12 cellular contexts compared by ENCODE assay signal in genomic region chr12:101875112-101875961, GRCh38. TPM values are rescaled to one million over a fixed set of nuclear protein-coding genes. Genes with fewer than 3 reads are reported as not detected.
DNase-seq lines count a peak whose midpoint lies in the region; ATAC-seq, FAIRE-seq and TF ChIP-seq lines count a peak whose summit lies in the region.
"Had no signal": no experiment of that assay in that cellular context is flagged by ENCODE, and none has a peak within 500 bp of the region (broad histone marks: within the 10 kb centered on the region; RNA-seq: fewer than 3 reads in every experiment).

No MANE protein-coding gene starts in this region.

- no peak for ATAC-seq in activated T-cell treated with anti-CD3 and anti-CD28 coated beads, Interleukin-2, amount 50 U/mL, for 4 hours
- no peak for ATAC-seq in GM12878
- ATAC-seq in upper lobe of left lung (ENCODE audit: low FRiP score in 2 of 2) = no peak
- ATAC-seq in activated naive CD8-positive, alpha-beta T cell treated with anti-CD3 and anti-CD28 coated beads, Interleukin-2, amount 50 U/mL, for 24 hours = no peak
- ATAC-seq: sciatic nerve had no signal

- no peaks in the 10 kb centered on the region for H3K36me3 Mint-ChIP-seq in activated T-cell treated with anti-CD3 and anti-CD28 coated beads, Interleukin-2, amount 50 U/mL, for 4 hours (ENCODE audit: insufficient read depth)
- no peaks in the 10 kb centered on the region for H3K36me3 Mint-ChIP-seq in progenitor cell of endocrine pancreas (ENCODE audit: insufficient read depth)
- H3K36me3 Mint-ChIP-seq in activated naive CD8-positive, alpha-beta T cell treated with anti-CD3 and anti-CD28 coated beads, Interleukin-2, amount 50 U/mL, for 24 hours (ENCODE audit: low read depth) = no peaks in the 10 kb centered on the region

- RAD21 ChIA-PET in GM12878 (lab: Charles Lee; ENCODE audit: unreplicated experiment) = interaction anchor here (0.9 to 2.0 kb wide), 5 partner anchors 15 to 102 kb away, joined by 3 to 9 read pairs (median 7); no protein-coding TSS in a partner anchor

- H3K4me1 ChIP-seq in GM12878 (ENCODE audit: control insufficient read depth, insufficient read depth, low read length) (peaks cover under 1% of the 10 kb centered on the region), mesenchymal stem cell (ENCODE audit: control insufficient read depth, insufficient read depth, low read depth, low read length) (peaks cover 7% of the 10 kb centered on the region), upper lobe of left lung (peaks cover 13 to 39% (median 24%) of the 10 kb centered on the region in 4 donors)

- no peak for DNase-seq in activated T-cell treated with anti-CD3 and anti-CD28 coated beads, Interleukin-2, amount 50 U/mL, for 4 hours
- no peak for DNase-seq in activated T-cell treated with anti-CD3 and anti-CD28 coated beads, Interleukin-2, amount 50 U/mL, for 48 hours
- DNase-seq in GM12878 (ENCODE audit: low read depth, low spot score) (no peak), mesenchymal stem cell (peak; percentile 61), upper lobe of left lung (no peak), progenitor cell of endocrine pancreas (ENCODE audit: low spot score, unreplicated experiment) (no peak), NCI-H1092 (lab: John Stamatoyannopoulos, UW) (no peak)
- no peak for DNase-seq in activated naive CD8-positive, alpha-beta T cell treated with anti-CD3 and anti-CD28 coated beads, Interleukin-2, amount 50 U/mL, for 24 hours
- DNase-seq: activated CD4-positive, alpha-beta T cell treated with anti-CD3 and anti-CD28 coated beads, Interleukin-2, amount 50 U/mL, for 4 hours had no signal

- H3K36me3 ChIP-seq in GM12878 (ENCODE audit: control insufficient read depth in 2 of 2, insufficient read depth in 2 of 2, low read length in 1 of 2) (0 out of 4 replicates have a peak, but pooled peaks cover 0 to under 1% of the 10 kb centered on the region in 2 experiments), mesenchymal stem cell (ENCODE audit: control insufficient read depth in 1 of 2, insufficient read depth in 2 of 2, low read depth in 1 of 2, low read length in 2 of 2) (no peaks in the 10 kb centered on the region), upper lobe of left lung (no peaks in the 10 kb centered on the region)

- no peak overlapping the region for H3K9ac ChIP-seq in GM12878 (ENCODE audit: control insufficient read depth, insufficient read depth, low read length)
- peak overlapping the region; percentile 98 for H3K9ac ChIP-seq in mesenchymal stem cell (ENCODE audit: low read length)

- no peak for FAIRE-seq in GM12878 (lab: Jason Lieb, UNC)

- no peak overlapping the region for H4K8ac ChIP-seq in mesenchymal stem cell (ENCODE audit: low read length)

- H3K27ac ChIP-seq in GM12878 (ENCODE audit: control insufficient read depth, insufficient read depth) (no peak overlapping the region), mesenchymal stem cell (ENCODE audit: low read length, poor library complexity, severe bottlenecking) (peak overlapping the region; percentile 89), upper lobe of left lung (peak overlapping the region; percentile 97 to 100 (median 98))

- TF ChIP-seq EP300 in GM12878 (IDR thresholded peaks at IDR 0.05; ENCODE audit: borderline replicate concordance in 1 of 2, control insufficient read depth in 1 of 2, low read depth in 2 of 2, low read length in 2 of 2) = no peak
- TF ChIP-seq EP300 in upper lobe of left lung (IDR thresholded peaks at IDR 0.05) = no peak

- BruUV-seq in GM12878 (replicated peaks; lab: Mats Ljungman, UMichigan) = no TSS peak

- peaks cover 28% of the 10 kb centered on the region for H3K79me2 ChIP-seq in GM12878 (ENCODE audit: control insufficient read depth, insufficient read depth, low read length)

- H3K79me1 ChIP-seq in mesenchymal stem cell (replicated peaks; ENCODE audit: low read length, poor library complexity, severe bottlenecking) = peaks cover 2% of the 10 kb centered on the region

- H2BK15ac ChIP-seq in mesenchymal stem cell (ENCODE audit: low read depth, poor library complexity, severe bottlenecking) = peak overlapping the region; percentile 23

- H2BK12ac ChIP-seq in mesenchymal stem cell (ENCODE audit: low read length in 2 of 2) = no peak overlapping the region

- TF ChIP-seq CTCF in GM12878 (IDR thresholded peaks at IDR 0.05 in 2 of 3, conservative IDR thresholded peaks at IDR 0.05 in 1 of 3; ENCODE audit: control insufficient read depth in 2 of 3, extremely low read depth in 1 of 3, insufficient read depth in 1 of 3, low read depth in 3 of 3, low read length in 3 of 3) (no peak), upper lobe of left lung (IDR thresholded peaks at IDR 0.05) (no peak), progenitor cell of endocrine pancreas (IDR thresholded peaks at IDR 0.05; ENCODE audit: unreplicated experiment) (no peak)

- no peak overlapping the region for H3K4ac ChIP-seq in mesenchymal stem cell (ENCODE audit: low read depth in 1 of 2, low read length in 2 of 2)

- peak overlapping the region; percentile 34 for H2BK120ac ChIP-seq in mesenchymal stem cell (ENCODE audit: low read depth, low read length)

- WGBS in GM12878 (ENCODE audit: insufficient coverage, insufficient replicate concordance, low lambda C conversion rate, missing lambda C conversion rate) = 90% methylated on average over 11 of the region's 11 CpGs
- 65% methylated on average over 7 of the region's 11 CpGs for WGBS in mesenchymal stem cell
- 77 to 78% methylated on average over 11 of the region's 11 CpGs for WGBS in upper lobe of left lung, 2 donors

- no peak for TF ChIP-seq RAD21 in GM12878 (IDR thresholded peaks at IDR 0.05; ENCODE audit: insufficient read depth, low read depth, low read length)

- no peak overlapping the region for H2BK5ac ChIP-seq in mesenchymal stem cell (ENCODE audit: low read depth, low read length, poor library complexity, severe bottlenecking)

- no peaks in the 10 kb centered on the region for H3K9me3 Mint-ChIP-seq in activated T-cell treated with anti-CD3 and anti-CD28 coated beads, Interleukin-2, amount 50 U/mL, for 4 hours
- H3K9me3 Mint-ChIP-seq in progenitor cell of endocrine pancreas (ENCODE audit: low read depth) = no peaks in the 10 kb centered on the region
- H3K9me3 Mint-ChIP-seq in activated naive CD8-positive, alpha-beta T cell treated with anti-CD3 and anti-CD28 coated beads, Interleukin-2, amount 50 U/mL, for 24 hours = no peaks in the 10 kb centered on the region
- H3K9me3 Mint-ChIP-seq: central memory CD8-positive, alpha-beta T cell; stimulated activated naive CD8-positive, alpha-beta T cell treated with anti-CD3 and anti-CD28 coated beads, Interleukin-15, Interleukin-2, amounts not matched to agents 100 ng/mL and 50 ng/mL, for 24 hours had no signal

- H3K27me3 ChIP-seq in GM12878 (replicated peaks in 1 of 2; ENCODE audit: control insufficient read depth in 2 of 2, insufficient read depth in 2 of 2, low read length in 1 of 2) (no peaks in the 10 kb centered on the region), mesenchymal stem cell (ENCODE audit: control insufficient read depth in 1 of 2, insufficient read depth in 1 of 2, low read length in 2 of 2) (no peaks in the 10 kb centered on the region), upper lobe of left lung (no peaks in the 10 kb centered on the region)

- peaks cover 11% of the 10 kb centered on the region for H3K4me1 Mint-ChIP-seq in activated T-cell treated with anti-CD3 and anti-CD28 coated beads, Interleukin-2, amount 50 U/mL, for 4 hours (ENCODE audit: low read depth)
- peaks cover 3% of the 10 kb centered on the region for H3K4me1 Mint-ChIP-seq in progenitor cell of endocrine pancreas (ENCODE audit: low read depth)
- peaks cover 22% of the 10 kb centered on the region for H3K4me1 Mint-ChIP-seq in activated naive CD8-positive, alpha-beta T cell treated with anti-CD3 and anti-CD28 coated beads, Interleukin-2, amount 50 U/mL, for 24 hours

- intact Hi-C loops in GM12878 (cut with micrococcal nuclease; ENCODE audit: unreplicated experiment) = loop anchor here (5.0 kb wide), 1 partner anchor 42 kb away; no protein-coding TSS in a partner anchor

- H3K27me3 Mint-ChIP-seq in activated T-cell treated with anti-CD3 and anti-CD28 coated beads, Interleukin-2, amount 50 U/mL, for 4 hours (ENCODE audit: low read depth) = no peaks in the 10 kb centered on the region
- peaks cover 18% of the 10 kb centered on the region for H3K27me3 Mint-ChIP-seq in progenitor cell of endocrine pancreas
- H3K27me3 Mint-ChIP-seq in activated naive CD8-positive, alpha-beta T cell treated with anti-CD3 and anti-CD28 coated beads, Interleukin-2, amount 50 U/mL, for 24 hours = no peaks in the 10 kb centered on the region
- H3K27me3 Mint-ChIP-seq: central memory CD8-positive, alpha-beta T cell; stimulated activated naive CD8-positive, alpha-beta T cell treated with anti-CD3 and anti-CD28 coated beads, Interleukin-15, Interleukin-2, amounts not matched to agents 100 ng/mL and 50 ng/mL, for 24 hours had no signal

- H4K91ac ChIP-seq in mesenchymal stem cell (ENCODE audit: low read length) = no peak overlapping the region

- H3K4me3 ChIP-seq in GM12878 = no peak overlapping the region
- H3K4me3 ChIP-seq in mesenchymal stem cell (ENCODE audit: insufficient read depth in 1 of 2, low read depth in 1 of 2, low read length in 2 of 2) = no peak overlapping the region
- H3K4me3 ChIP-seq in upper lobe of left lung = no peak overlapping the region

- CTCF ChIA-PET in GM12878 (lab: Yijun Ruan, JAX) = interaction anchor here (0.6 to 1.8 kb wide), 8 partner anchors 9 to 667 kb away, joined by 3 to 12 read pairs (median 4); partner anchors contain the start of gene GNPTAB

- H3K4me2 ChIP-seq in GM12878 (ENCODE audit: control insufficient read depth, insufficient read depth) = no peak overlapping the region
- H3K4me2 ChIP-seq in mesenchymal stem cell (ENCODE audit: low read length, poor library complexity, severe bottlenecking) = no peak overlapping the region

- H3K9me3 ChIP-seq in GM12878 (replicated peaks; ENCODE audit: control insufficient read depth, insufficient read depth, low read length) = no peaks in the 10 kb centered on the region
- no peaks in the 10 kb centered on the region for H3K9me3 ChIP-seq in mesenchymal stem cell (ENCODE audit: control insufficient read depth, low read length)
- H3K9me3 ChIP-seq in upper lobe of left lung = no peaks in the 10 kb centered on the region

- H3K23ac ChIP-seq in mesenchymal stem cell (ENCODE audit: low read length in 2 of 2) = no peak overlapping the region

- H2AFZ ChIP-seq in GM12878 (ENCODE audit: control insufficient read depth, low read depth, low read length) = no peak overlapping the region
- H2AFZ ChIP-seq in mesenchymal stem cell (ENCODE audit: low read depth, low read length) = no peak overlapping the region

- in situ Hi-C loops in GM12878 (cut with MboI) = no loop called here

- no peak overlapping the region for H3K18ac ChIP-seq in mesenchymal stem cell (ENCODE audit: low read depth in 1 of 2, low read length in 2 of 2)

- H2AK5ac ChIP-seq in mesenchymal stem cell (ENCODE audit: low read length, severe bottlenecking) = peak overlapping the region; percentile 16

- TF ChIP-seq POLR2A in GM12878 (IDR thresholded peaks at IDR 0.05; ENCODE audit: low read depth, low read length) (no peak), upper lobe of left lung (IDR thresholded peaks at IDR 0.05) (no peak)

- POLR2A ChIA-PET in GM12878 (lab: Charles Lee) = interaction anchor here (0.7 to 1.3 kb wide), 7 partner anchors 9 to 45 kb away, joined by 3 to 9 read pairs (median 3); no protein-coding TSS in a partner anchor

- H4K20me1 ChIP-seq in GM12878 (ENCODE audit: control insufficient read depth, insufficient read depth) = no peaks in the 10 kb centered on the region

- H3K14ac ChIP-seq in mesenchymal stem cell (ENCODE audit: low read length in 2 of 2) = peak overlapping the region in 1 of 2 experiments; percentile 38

- H3K27ac Mint-ChIP-seq in progenitor cell of endocrine pancreas = no peak overlapping the region
- H3K27ac Mint-ChIP-seq in activated naive CD8-positive, alpha-beta T cell treated with anti-CD3 and anti-CD28 coated beads, Interleukin-2, amount 50 U/mL, for 24 hours = no peak overlapping the region

- peak overlapping the region; percentile 41 for H3K4me3 Mint-ChIP-seq in activated T-cell treated with anti-CD3 and anti-CD28 coated beads, Interleukin-2, amount 50 U/mL, for 4 hours
- H3K4me3 Mint-ChIP-seq in progenitor cell of endocrine pancreas (ENCODE audit: low read depth) = no peak overlapping the region
- H3K4me3 Mint-ChIP-seq in activated naive CD8-positive, alpha-beta T cell treated with anti-CD3 and anti-CD28 coated beads, Interleukin-2, amount 50 U/mL, for 24 hours = no peak overlapping the region

- SMC1A ChIA-PET in GM12878 (lab: Charles Lee; ENCODE audit: uncharacterized antibody, unreplicated experiment) = interaction anchor here (0.8 to 2.1 kb wide), 12 partner anchors 9 to 50 kb away, joined by 3 to 11 read pairs (median 5); no protein-coding TSS in a partner anchor

RNA-seq across cellular contexts. Expression of gene DRAM1, which starts 2.0 kb away (rescaled TPM):
- 1 to 10 TPM; 1.7 to 3.4 (median 3.1) TPM for total RNA-seq in activated T-cell treated with anti-CD3 and anti-CD28 coated beads, Interleukin-2, amount 50 U/mL, for 4 hours
- 283 and 300 TPM in 2 replicates for total RNA-seq in GM12878 (2013; cell fraction: nucleolus; rRNA removed)
- total RNA-seq in GM12878 (2014; rRNA removed) (34.0 and 41.1 TPM in 2 replicates), GM12878 (2014; rRNA removed; fragmentation: Illumina TruSeq; extraction: Trizol) (35.2 and 39.4 TPM in 2 replicates), GM12878 (2021) (38.7 and 41.6 TPM in 2 replicates), upper lobe of left lung (100 to 1,000 TPM in 5 of 6 donors, 10 to 100 TPM in 1; 28.9 to 203 (median 142) TPM), progenitor cell of endocrine pancreas (3.8 and 6.5 TPM in 2 replicates)
- 17.1 TPM for polyA plus RNA-seq in GM12878 (2011; ENCODE audit: low read depth)
- polyA plus RNA-seq in GM12878 (2011; rRNA removed) (58.7 and 67.3 TPM in 2 replicates), GM12878 (2014; fragmentation: Illumina TruSeq; extraction: Trizol) (32.9 and 57.7 TPM in 2 replicates), GM12878 (2014; fragmentation: Nextera tagmentation; extraction: Ambion mirVana) (10 to 100 TPM; 22.4 to 34.8 TPM), GM12878 (2014; rRNA removed) (45.9 and 47.2 TPM in 2 replicates), GM12878 (2016; fragmentation: Nextera tagmentation; extraction: Ambion mirVana) (10 to 100 TPM; 89.1 to 91.5 TPM)
- 25.7 and 35.5 TPM in 2 replicates for polyA plus RNA-seq in GM12878 (2011; cell fraction: cytosol; rRNA removed)
- 22.0 and 23.4 TPM in 2 replicates for polyA plus RNA-seq in GM12878 (2011; cell fraction: nucleus; rRNA removed)
- 32.6 and 42.2 TPM in 2 replicates for polyA plus RNA-seq in GM12878 (2012)
- polyA minus RNA-seq in GM12878 (2011; rRNA and poly(A)+ RNA removed) = 76.8 and 90.8 TPM in 2 replicates
- polyA minus RNA-seq in GM12878 (2011; cell fraction: cytosol; rRNA and poly(A)+ RNA removed) = 12.6 and 17.9 TPM in 2 replicates
- polyA minus RNA-seq in GM12878 (2011; cell fraction: nucleus; rRNA and poly(A)+ RNA removed) = 56.1 and 123 TPM in 2 replicates
- 85.6 TPM for polyA plus RNA-seq in mesenchymal stem cell (2013, experiment 1 of 2)
- polyA plus RNA-seq in mesenchymal stem cell (2013, experiment 2 of 2) = 87.7 TPM

RNA-seq across cellular contexts. Expression of gene GNPTAB, which starts 44.6 kb away (rescaled TPM):
- total RNA-seq in activated T-cell treated with anti-CD3 and anti-CD28 coated beads, Interleukin-2, amount 50 U/mL, for 4 hours = 10 to 100 TPM; 25.3 to 31.9 (median 29.6) TPM
- total RNA-seq in GM12878 (2013; cell fraction: nucleolus; rRNA removed) = 233 and 257 TPM in 2 replicates
- total RNA-seq in GM12878 (2014; rRNA removed) = 32.0 and 33.6 TPM in 2 replicates
- total RNA-seq in GM12878 (2014; rRNA removed; fragmentation: Illumina TruSeq; extraction: Trizol) = 36.8 and 38.9 TPM in 2 replicates
- 31.3 and 36.0 TPM in 2 replicates for total RNA-seq in GM12878 (2021)
- 15.3 TPM for polyA plus RNA-seq in GM12878 (2011; ENCODE audit: low read depth)
- polyA plus RNA-seq in GM12878 (2011; rRNA removed) = 37.4 and 52.1 TPM in 2 replicates
- polyA plus RNA-seq in GM12878 (2011; cell fraction: cytosol; rRNA removed) = 20.2 and 21.0 TPM in 2 replicates
- 19.2 and 25.4 TPM in 2 replicates for polyA plus RNA-seq in GM12878 (2011; cell fraction: nucleus; rRNA removed)
- 18.9 and 21.7 TPM in 2 replicates for polyA plus RNA-seq in GM12878 (2012)
- polyA plus RNA-seq in GM12878 (2014; fragmentation: Illumina TruSeq; extraction: Trizol) = 36.8 and 43.9 TPM in 2 replicates
- polyA plus RNA-seq in GM12878 (2014; fragmentation: Nextera tagmentation; extraction: Ambion mirVana) = 10 to 100 TPM in 1 of 2 experiments, 1 to 10 TPM in 1; 9.8 to 10.5 TPM
- polyA plus RNA-seq in GM12878 (2014; rRNA removed) = 21.5 and 24.9 TPM in 2 replicates
- 10 to 100 TPM; 34.5 to 38.0 TPM for polyA plus RNA-seq in GM12878 (2016; fragmentation: Nextera tagmentation; extraction: Ambion mirVana)
- 60.5 and 80.5 TPM in 2 replicates for polyA minus RNA-seq in GM12878 (2011; rRNA and poly(A)+ RNA removed)
- polyA minus RNA-seq in GM12878 (2011; cell fraction: cytosol; rRNA and poly(A)+ RNA removed) = 14.0 and 15.3 TPM in 2 replicates
- polyA minus RNA-seq in GM12878 (2011; cell fraction: nucleus; rRNA and poly(A)+ RNA removed) = 24.1 and 46.2 TPM in 2 replicates
- 38.0 TPM for polyA plus RNA-seq in mesenchymal stem cell (2013, experiment 1 of 2)
- 39.2 TPM for polyA plus RNA-seq in mesenchymal stem cell (2013, experiment 2 of 2)
- total RNA-seq in upper lobe of left lung = 10 to 100 TPM; 45.8 to 73.3 (median 57.5) TPM
- total RNA-seq in progenitor cell of endocrine pancreas = 22.9 and 23.2 TPM in 2 replicates
